1 cellular context compared by ENCODE assay signal in the genomic region with DNA sequence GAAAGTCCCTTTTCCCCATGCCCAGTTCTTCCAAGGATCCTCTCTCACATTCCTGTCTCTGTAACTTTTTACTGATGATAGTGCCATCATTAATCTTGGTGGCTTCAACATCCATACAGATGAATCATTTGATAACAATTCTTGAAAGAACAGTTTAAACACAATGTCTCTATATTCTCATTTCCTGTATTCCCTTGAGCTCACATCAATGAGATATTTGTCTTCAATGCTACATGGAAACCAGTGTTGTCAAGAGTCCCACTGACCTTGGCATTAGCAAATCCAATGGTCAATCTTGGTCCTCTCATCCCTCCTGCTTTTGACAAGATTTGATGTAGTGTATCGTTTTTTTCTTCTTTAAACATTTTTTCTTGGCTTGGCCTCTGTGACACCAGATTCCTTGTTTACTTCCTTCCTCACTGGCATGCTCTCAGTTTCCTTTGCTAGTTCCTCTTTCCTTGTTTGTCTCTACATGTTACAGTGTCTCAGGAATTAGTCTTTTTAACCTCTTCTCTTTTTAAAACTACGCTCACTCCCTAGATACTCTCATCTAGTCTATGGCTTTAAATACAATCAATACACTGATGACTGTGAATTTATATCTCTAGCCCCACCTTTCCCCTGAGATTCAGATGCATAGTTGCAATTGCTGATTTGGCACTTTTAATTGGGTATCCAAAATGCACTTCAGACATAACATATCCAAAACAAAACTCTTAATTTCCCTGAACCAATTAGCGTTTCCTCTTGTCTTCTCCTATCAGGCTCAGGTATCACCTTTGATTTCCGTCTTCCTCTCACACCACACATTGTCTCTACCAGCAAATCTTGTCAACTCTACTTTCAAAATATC.
TF ChIP-seq lines count a peak whose summit lies in the region.

No MANE protein-coding gene starts in this region.

TF ChIP-seq in GM12878, 131 proteins besides CTCF, POLR2A, EP300 and RAD21:
- TF ChIP-seq IRF4 (IDR thresholded peaks at IDR 0.05; ENCODE audit: low read depth, low read length) (no peak), ZNF217 (IDR thresholded peaks at IDR 0.05) (no peak), PAX8 (IDR thresholded peaks at IDR 0.05) (no peak)
- TF ChIP-seq, protein P1, sequence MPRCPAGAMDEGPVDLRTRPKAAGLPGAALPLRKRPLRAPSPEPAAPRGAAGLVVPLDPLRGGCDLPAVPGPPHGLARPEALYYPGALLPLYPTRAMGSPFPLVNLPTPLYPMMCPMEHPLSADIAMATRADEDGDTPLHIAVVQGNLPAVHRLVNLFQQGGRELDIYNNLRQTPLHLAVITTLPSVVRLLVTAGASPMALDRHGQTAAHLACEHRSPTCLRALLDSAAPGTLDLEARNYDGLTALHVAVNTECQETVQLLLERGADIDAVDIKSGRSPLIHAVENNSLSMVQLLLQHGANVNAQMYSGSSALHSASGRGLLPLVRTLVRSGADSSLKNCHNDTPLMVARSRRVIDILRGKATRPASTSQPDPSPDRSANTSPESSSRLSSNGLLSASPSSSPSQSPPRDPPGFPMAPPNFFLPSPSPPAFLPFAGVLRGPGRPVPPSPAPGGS (IDR thresholded peaks at IDR 0.05; ENCODE audit: borderline replicate concordance, insufficient read depth, low read depth, low read length, poor library complexity, severe bottlenecking), result no peak
